ENCODE assay signal across 11 cellular contexts in genomic region chr9:33080534-33080933, GRCh38. TPM values are rescaled to one million over a fixed set of nuclear protein-coding genes. Genes with fewer than 3 reads are reported as not detected.
DNase-seq lines count a peak whose midpoint lies in the region; ATAC-seq, FAIRE-seq and TF ChIP-seq lines count a peak whose summit lies in the region.
"Had no signal": no experiment of that assay in that cellular context is flagged by ENCODE, and none has a peak within 500 bp of the region (broad histone marks: within the 10 kb centered on the region; RNA-seq: fewer than 3 reads in every experiment).

No MANE protein-coding gene starts in this region.

- H2AFZ ChIP-seq in HepG2 (ENCODE audit: low read length) (peak overlapping the region; percentile 65), keratinocyte (ENCODE audit: control insufficient read depth, low read length) (peak overlapping the region; percentile 25)

- H3K4me1 ChIP-seq in HepG2 (ENCODE audit: insufficient read depth, low read length): peaks cover 35% of the 10 kb centered on the region
- peaks cover 0 to 26% (median 10%) of the 10 kb centered on the region in 4 donors for H3K4me1 ChIP-seq in right lobe of liver
- H3K4me1 ChIP-seq in keratinocyte (ENCODE audit: control insufficient read depth, extremely low read depth, insufficient read depth, low read length): peaks cover 17% of the 10 kb centered on the region
- H3K4me1 ChIP-seq in urinary bladder (ENCODE audit: insufficient read depth): no peaks in the 10 kb centered on the region

- H3K9me1 ChIP-seq in keratinocyte (ENCODE audit: control insufficient read depth, extremely low read depth, insufficient read depth, low read length): no peaks in the 10 kb centered on the region

- no peaks in the 10 kb centered on the region for H3K27me3 Mint-ChIP-seq in activated CD4-positive, alpha-beta memory T cell treated with anti-CD3 and anti-CD28 coated beads for 36 hours

- no peak for TF ChIP-seq EP300 in HepG2 (IDR thresholded peaks at IDR 0.05; ENCODE audit: low read depth in 2 of 2, low read length in 2 of 2)
- TF ChIP-seq EP300 in HepG2 (CRISPR knock-in tag; IDR thresholded peaks at IDR 0.05; ENCODE audit: borderline replicate concordance): no peak

- DNase-seq in HepG2 (ENCODE audit: low spot score): no peak
- no peak for DNase-seq in right lobe of liver
- peak; percentile 55 for DNase-seq in activated CD4-positive, alpha-beta memory T cell treated with anti-CD3 and anti-CD28 coated beads for 36 hours
- peak; percentile 77 for DNase-seq in keratinocyte (ENCODE audit: low read depth, low spot score)
- DNase-seq in Ammon's horn (ENCODE audit: low spot score): no peak

- H3K4me1 Mint-ChIP-seq in activated CD4-positive, alpha-beta memory T cell treated with anti-CD3 and anti-CD28 coated beads for 36 hours (ENCODE audit: low read depth): peaks cover 21% of the 10 kb centered on the region

- no peak overlapping the region for H3K4me3 Mint-ChIP-seq in activated CD4-positive, alpha-beta memory T cell treated with anti-CD3 and anti-CD28 coated beads for 36 hours
- H3K4me3 Mint-ChIP-seq: activated T-cell treated with anti-CD3 and anti-CD28 coated beads, Interleukin-2, amount 50 U/mL, for 4 hours had no signal

- no peak for TF ChIP-seq CTCF in HepG2 (CRISPR knock-in tag; IDR thresholded peaks at IDR 0.05)
- TF ChIP-seq CTCF in right lobe of liver (IDR thresholded peaks at IDR 0.05): no peak
- TF ChIP-seq CTCF in keratinocyte (optimal IDR thresholded peaks at IDR 0.05 in 1 of 3, IDR thresholded peaks at IDR 0.05 in 1 of 3, conservative IDR thresholded peaks at IDR 0.05 in 1 of 3; ENCODE audit: extremely low read depth in 1 of 3, insufficient read depth in 2 of 3, low read length in 3 of 3): no peak

- no peak overlapping the region for H3K27ac ChIP-seq in HepG2 (ENCODE audit: extremely low read length, insufficient read depth, low read length)
- H3K27ac ChIP-seq in right lobe of liver: peak overlapping the region in 1 of 3 donors; percentile 21
- peak overlapping the region; percentile 96 for H3K27ac ChIP-seq in keratinocyte (ENCODE audit: control insufficient read depth, insufficient read depth, low read length)
- H3K27ac ChIP-seq in urinary bladder (ENCODE audit: low read depth): peak overlapping the region; percentile 65

- H3K9ac ChIP-seq in HepG2 (ENCODE audit: insufficient read depth, low read depth, low read length) (no peak overlapping the region; the same call in 1 of the 2 replicates), keratinocyte (ENCODE audit: control insufficient read depth, extremely low read depth, insufficient read depth, low read length) (peak overlapping the region; percentile 75)

- ATAC-seq in HepG2 (no peak), right lobe of liver (no peak), GM19455 (IDR thresholded peaks at IDR 0.05; ENCODE audit: unreplicated experiment) (no peak), GM18873 (IDR thresholded peaks at IDR 0.05; ENCODE audit: low FRiP score, unreplicated experiment) (no peak)

- in situ Hi-C loops in HepG2 (cut with HindIII; ENCODE audit: extremely low pct_ligation_motif_present, low pct_unique_long_range_greater_than_20kb): loop anchor here (5.0 kb wide), 1 partner anchor 147 kb away; no protein-coding TSS in a partner anchor

- WGBS in HepG2 (ENCODE audit: low lambda C conversion rate): 34% methylated on average over 6 of the region's 6 CpGs
- 40% methylated on average over 6 of the region's 6 CpGs for WGBS in right lobe of liver (ENCODE audit: insufficient coverage, low coverage, low lambda C conversion rate, missing lambda C conversion rate)
- WGBS in urinary bladder: 63% methylated on average over 6 of the region's 6 CpGs

- H3K9me3 Mint-ChIP-seq in activated CD4-positive, alpha-beta memory T cell treated with anti-CD3 and anti-CD28 coated beads for 36 hours: no peaks in the 10 kb centered on the region
- H3K9me3 Mint-ChIP-seq: activated T-cell treated with anti-CD3 and anti-CD28 coated beads, Interleukin-2, amount 50 U/mL, for 4 hours had no signal

- no peak overlapping the region; a peak in 1 of 6 replicates for H3K4me3 ChIP-seq in HepG2 (replicated peaks in 1 of 3; ENCODE audit: insufficient read depth in 1 of 3, low read depth in 2 of 3, low read length in 3 of 3)
- no peak overlapping the region for H3K4me3 ChIP-seq in right lobe of liver
- peak overlapping the region; percentile 35 to 69 (median 68) for H3K4me3 ChIP-seq in keratinocyte (ENCODE audit: control insufficient read depth in 2 of 3, extremely low read depth in 1 of 3, insufficient read depth in 2 of 3, low read depth in 1 of 3, low read length in 3 of 3)
- no peak overlapping the region for H3K4me3 ChIP-seq in urinary bladder (ENCODE audit: low read depth, low read length)
- H3K4me3 ChIP-seq: lung had no signal

- H3K36me3 Mint-ChIP-seq in activated CD4-positive, alpha-beta memory T cell treated with anti-CD3 and anti-CD28 coated beads for 36 hours: peaks cover 2% of the 10 kb centered on the region

- TF ChIP-seq RAD21 in HepG2 (CRISPR knock-in tag; IDR thresholded peaks at IDR 0.05): no peak

- intact Hi-C loops in HepG2 (cut with micrococcal nuclease; ENCODE audit: unreplicated experiment): no loop called here
- intact Hi-C loops in right lobe of liver (cut with DNase I): loop anchor here (5.0 to 10.0 kb wide), 3 partner anchors 84 to 147 kb away; partner anchors contain the start of gene B4GALT1 (in 1 of the 2)
- intact Hi-C loops in activated CD4-positive, alpha-beta memory T cell treated with anti-CD3 and anti-CD28 coated beads for 36 hours (cut with micrococcal nuclease): no loop called here

- peaks cover 10% of the 10 kb centered on the region for H3K79me2 ChIP-seq in HepG2 (ENCODE audit: insufficient read depth, low read length)
- H3K79me2 ChIP-seq in keratinocyte (ENCODE audit: control insufficient read depth, insufficient read depth, low read length): peaks cover 10% of the 10 kb centered on the region

- dilution Hi-C loops in keratinocyte (cut with MboI; ENCODE audit: extremely low pct_ligation_motif_present, low sequenced_read_pairs): no loop called here

- CTCF ChIA-PET in HepG2 (lab: Yijun Ruan, JAX; ENCODE audit: low intra/inter-chr PET ratio, low total read pairs): interaction anchor here (1.5 to 3.4 kb wide), 3 partner anchors 91 to 144 kb away, joined by 3 to 80 read pairs (median 13); no protein-coding TSS in a partner anchor
- CTCF ChIA-PET in activated CD4-positive, alpha-beta memory T cell treated with anti-CD3 and anti-CD28 coated beads for 36 hours (lab: Charles Lee): interaction anchor here (0.6 to 2.7 kb wide), 7 partner anchors 45 to 151 kb away, joined by 3 to 26 read pairs (median 3); no protein-coding TSS in a partner anchor

- FAIRE-seq in HepG2 (lab: Jason Lieb, UNC): no peak
- FAIRE-seq in keratinocyte (lab: Jason Lieb, UNC): peak; percentile 89

- H3K4me2 ChIP-seq in HepG2 (ENCODE audit: low read depth, low read length) (peak overlapping the region; percentile 74), keratinocyte (ENCODE audit: control insufficient read depth, extremely low read depth, insufficient read depth, low read depth, low read length) (peak overlapping the region; percentile 96)

- no peak overlapping the region for H3K27ac Mint-ChIP-seq in activated CD4-positive, alpha-beta memory T cell treated with anti-CD3 and anti-CD28 coated beads for 36 hours

- H3K36me3 ChIP-seq in HepG2 (replicated peaks in 1 of 2; ENCODE audit: control insufficient read depth in 1 of 2, insufficient read depth in 2 of 2, low read length in 2 of 2): no peaks in the 10 kb centered on the region
- no peaks in the 10 kb centered on the region for H3K36me3 ChIP-seq in right lobe of liver
- no peaks in the 10 kb centered on the region for H3K36me3 ChIP-seq in keratinocyte (ENCODE audit: control insufficient read depth in 2 of 2, extremely low read depth in 1 of 2, insufficient read depth in 2 of 2, low read length in 2 of 2)
- no peaks in the 10 kb centered on the region for H3K36me3 ChIP-seq in urinary bladder (ENCODE audit: insufficient read depth)
- H3K36me3 ChIP-seq: gastrocnemius medialis had no signal

- no peaks in the 10 kb centered on the region; a peak in 1 of 5 replicates for H3K27me3 ChIP-seq in HepG2 (ENCODE audit: control insufficient read depth in 1 of 2, insufficient read depth in 2 of 2, low read length in 2 of 2)
- H3K27me3 ChIP-seq in right lobe of liver: no peaks in the 10 kb centered on the region
- H3K27me3 ChIP-seq in keratinocyte (ENCODE audit: control insufficient read depth, extremely low read depth, insufficient read depth, low read length): no peaks in the 10 kb centered on the region
- H3K27me3 ChIP-seq: gastrocnemius medialis had no signal

- no peaks in the 10 kb centered on the region for H3K9me3 ChIP-seq in HepG2 (ENCODE audit: low read length)
- H3K9me3 ChIP-seq in right lobe of liver: no peaks in the 10 kb centered on the region
- no peaks in the 10 kb centered on the region for H3K9me3 ChIP-seq in keratinocyte (ENCODE audit: control insufficient read depth, low read depth, low read length)
- H3K9me3 ChIP-seq: gastrocnemius medialis had no signal

- no TSS peak for BruUV-seq in HepG2 (replicated peaks; lab: Mats Ljungman, UMichigan)

- TF ChIP-seq POLR2A in HepG2 (IDR thresholded peaks at IDR 0.05; ENCODE audit: insufficient read depth in 1 of 2, low read depth in 2 of 2, low read length in 2 of 2) (no peak), right lobe of liver (IDR thresholded peaks at IDR 0.05) (no peak)

- POLR2A ChIA-PET in HepG2 (lab: Yijun Ruan, JAX): no interaction called here
- POLR2A ChIA-PET in activated CD4-positive, alpha-beta memory T cell treated with anti-CD3 and anti-CD28 coated beads for 36 hours (lab: Charles Lee): no interaction called here

- H4K20me1 ChIP-seq in HepG2 (ENCODE audit: insufficient read depth, low read length) (no peaks in the 10 kb centered on the region), keratinocyte (ENCODE audit: control insufficient read depth, extremely low read depth, insufficient read depth, low read length) (no peaks in the 10 kb centered on the region)

RNA-seq across cellular contexts. Expression of gene SMU1, which starts 4.1 kb away (rescaled TPM):
- total RNA-seq in HepG2 (2016; rRNA removed; fragmentation: Illumina TruSeq; extraction: Trizol) (36.6 and 51.5 TPM in 2 replicates), right lobe of liver (10 to 100 TPM in 2 of 6 experiments, 1 to 10 TPM in 4; 7.0 to 10.4 (median 8.5) TPM), urinary bladder (37.0 TPM)
- total RNA-seq in HepG2 (2016; cell fraction: cytosol; rRNA removed; fragmentation: Illumina TruSeq; extraction: Trizol; ENCODE audit: low read depth): 3.1 and 3.9 TPM in 2 replicates
- total RNA-seq in HepG2 (2016; cell fraction: insoluble cytoplasmic fraction; rRNA removed; fragmentation: Illumina TruSeq; extraction: Trizol): 36.2 and 50.8 TPM in 2 replicates
- 8.5 and 9.5 TPM in 2 replicates for total RNA-seq in HepG2 (2016; cell fraction: membrane; rRNA removed; fragmentation: Illumina TruSeq; extraction: Trizol)
- 17.2 and 19.0 TPM in 2 replicates for total RNA-seq in HepG2 (2016; cell fraction: nucleus; rRNA removed; fragmentation: Illumina TruSeq; extraction: Trizol)
- polyA plus RNA-seq in HepG2 (2011; rRNA removed) (12.4 and 12.9 TPM in 2 replicates), keratinocyte (15.3 to 20.3 TPM (median 16.1 TPM) in 3 replicates), urinary bladder (14.3 TPM)
- polyA plus RNA-seq in HepG2 (2011; cell fraction: cytosol; rRNA removed): 7.3 and 9.6 TPM in 2 replicates
- 4.2 and 5.2 TPM in 2 replicates for polyA plus RNA-seq in HepG2 (2011; cell fraction: nucleus; rRNA removed)
- 10.5 and 14.2 TPM in 2 replicates for polyA plus RNA-seq in HepG2 (2012)
- 1.4 and 1.8 TPM in 2 replicates for polyA plus RNA-seq in HepG2 (2016; cell fraction: cytosol; fragmentation: Illumina TruSeq; extraction: Trizol; ENCODE audit: low read depth)
- polyA plus RNA-seq in HepG2 (2016; cell fraction: insoluble cytoplasmic fraction; fragmentation: Illumina TruSeq; extraction: Trizol; ENCODE audit: low read depth): 30.6 and 31.7 TPM in 2 replicates
- polyA plus RNA-seq in HepG2 (2016; cell fraction: membrane; fragmentation: Illumina TruSeq; extraction: Trizol; ENCODE audit: low read depth): 2.9 and 3.4 TPM in 2 replicates
- polyA plus RNA-seq in HepG2 (2016; cell fraction: nucleus; fragmentation: Illumina TruSeq; extraction: Trizol; ENCODE audit: insufficient read depth, low read depth): 15.2 TPM in 2 replicates
- 13.5 and 23.0 TPM in 2 replicates for polyA minus RNA-seq in HepG2 (2011; rRNA and poly(A)+ RNA removed; ENCODE audit: low replicate concordance)
- 13.7 and 17.2 TPM in 2 replicates for polyA minus RNA-seq in HepG2 (2011; cell fraction: cytosol; rRNA and poly(A)+ RNA removed)
- polyA minus RNA-seq in HepG2 (2011; cell fraction: nucleus; rRNA and poly(A)+ RNA removed): 13.6 and 16.0 TPM in 2 replicates
- total RNA-seq in activated CD4-positive, alpha-beta memory T cell treated with anti-CD3 and anti-CD28 coated beads for 36 hours: 10 to 100 TPM; 25.8 to 26.1 TPM
- polyA plus RNA-seq in keratinocyte (2011; ENCODE audit: low read depth): 7.8 TPM
- 9.3 and 15.7 TPM in 2 replicates for polyA plus RNA-seq in keratinocyte (2011; cell fraction: cytosol; rRNA removed)
- polyA plus RNA-seq in keratinocyte (2011; cell fraction: nucleus; rRNA removed): 13.8 and 15.0 TPM in 2 replicates
- 16.0 and 16.5 TPM in 2 replicates for polyA plus RNA-seq in keratinocyte (2012; ENCODE audit: low replicate concordance)
- polyA minus RNA-seq in keratinocyte: 5.8 to 24.4 TPM (median 16.5 TPM) in 3 replicates
- 14.0 TPM for polyA minus RNA-seq in keratinocyte (2011; cell fraction: cytosol; rRNA and poly(A)+ RNA removed)
- polyA minus RNA-seq in keratinocyte (2011; cell fraction: nucleus; rRNA and poly(A)+ RNA removed): 9.9 and 17.8 TPM in 2 replicates

RNA-seq across cellular contexts. Expression of gene DNAJA1, which starts 55.5 kb away (rescaled TPM):
- total RNA-seq in HepG2 (2016; rRNA removed; fragmentation: Illumina TruSeq; extraction: Trizol) (306 and 476 TPM in 2 replicates), right lobe of liver (100 to 1,000 TPM in 2 of 6 experiments, 10 to 100 TPM in 4; 60.1 to 130 (median 93.9) TPM), urinary bladder (97.7 TPM)
- 42.9 and 56.4 TPM in 2 replicates for total RNA-seq in HepG2 (2016; cell fraction: cytosol; rRNA removed; fragmentation: Illumina TruSeq; extraction: Trizol; ENCODE audit: low read depth)
- 309 and 474 TPM in 2 replicates for total RNA-seq in HepG2 (2016; cell fraction: insoluble cytoplasmic fraction; rRNA removed; fragmentation: Illumina TruSeq; extraction: Trizol)
- 79.1 and 92.3 TPM in 2 replicates for total RNA-seq in HepG2 (2016; cell fraction: membrane; rRNA removed; fragmentation: Illumina TruSeq; extraction: Trizol)
- 126 TPM in 2 replicates for total RNA-seq in HepG2 (2016; cell fraction: nucleus; rRNA removed; fragmentation: Illumina TruSeq; extraction: Trizol)
- polyA plus RNA-seq in HepG2 (2011; rRNA removed) (95.9 and 102 TPM in 2 replicates), keratinocyte (106 to 169 TPM (median 118 TPM) in 3 replicates), urinary bladder (84.0 TPM)
- polyA plus RNA-seq in HepG2 (2011; cell fraction: cytosol; rRNA removed): 43.2 and 82.0 TPM in 2 replicates
- polyA plus RNA-seq in HepG2 (2011; cell fraction: nucleus; rRNA removed): 19.9 and 31.3 TPM in 2 replicates
- polyA plus RNA-seq in HepG2 (2012): 102 and 153 TPM in 2 replicates
- 26.1 and 28.0 TPM in 2 replicates for polyA plus RNA-seq in HepG2 (2016; cell fraction: cytosol; fragmentation: Illumina TruSeq; extraction: Trizol; ENCODE audit: low read depth)
- 484 and 519 TPM in 2 replicates for polyA plus RNA-seq in HepG2 (2016; cell fraction: insoluble cytoplasmic fraction; fragmentation: Illumina TruSeq; extraction: Trizol; ENCODE audit: low read depth)
- polyA plus RNA-seq in HepG2 (2016; cell fraction: membrane; fragmentation: Illumina TruSeq; extraction: Trizol; ENCODE audit: low read depth): 42.3 and 49.5 TPM in 2 replicates
- 166 and 181 TPM in 2 replicates for polyA plus RNA-seq in HepG2 (2016; cell fraction: nucleus; fragmentation: Illumina TruSeq; extraction: Trizol; ENCODE audit: insufficient read depth, low read depth)
- polyA minus RNA-seq in HepG2 (2011; rRNA and poly(A)+ RNA removed; ENCODE audit: low replicate concordance): 73.7 and 236 TPM in 2 replicates
- polyA minus RNA-seq in HepG2 (2011; cell fraction: cytosol; rRNA and poly(A)+ RNA removed): 80.4 and 96.1 TPM in 2 replicates
- polyA minus RNA-seq in HepG2 (2011; cell fraction: nucleus; rRNA and poly(A)+ RNA removed): 51.5 and 96.6 TPM in 2 replicates
- total RNA-seq in activated CD4-positive, alpha-beta memory T cell treated with anti-CD3 and anti-CD28 coated beads for 36 hours: 100 to 1,000 TPM; 173 to 184 TPM
- polyA plus RNA-seq in keratinocyte (2011; ENCODE audit: low read depth): 448 TPM
- polyA plus RNA-seq in keratinocyte (2011; cell fraction: cytosol; rRNA removed): 76.2 and 139 TPM in 2 replicates
- polyA plus RNA-seq in keratinocyte (2011; cell fraction: nucleus; rRNA removed): 69.9 and 114 TPM in 2 replicates
- 130 and 160 TPM in 2 replicates for polyA plus RNA-seq in keratinocyte (2012; ENCODE audit: low replicate concordance)
- 32.8 to 79.8 TPM (median 42.7 TPM) in 3 replicates for polyA minus RNA-seq in keratinocyte
- 67.1 TPM for polyA minus RNA-seq in keratinocyte (2011; cell fraction: cytosol; rRNA and poly(A)+ RNA removed)
- polyA minus RNA-seq in keratinocyte (2011; cell fraction: nucleus; rRNA and poly(A)+ RNA removed): 35.7 and 52.9 TPM in 2 replicates

Comparison
In these comparisons a context has a peak if more than half of its experiments do, and no peak if none do; other contexts are left out.
1. intact Hi-C loops: an anchor here in right lobe of liver (5.0 to 10.0 kb wide); none called in HepG2 and activated CD4-positive, alpha-beta memory T cell treated with anti-CD3 and anti-CD28 coated beads for 36 hours.
2. DNase-seq: peak in activated CD4-positive, alpha-beta memory T cell treated with anti-CD3 and anti-CD28 coated beads for 36 hours (single experiment) and keratinocyte (single experiment); none in HepG2 (single experiment), right lobe of liver (0 of 3) and Ammon's horn (single experiment).
3. H3K4me3 ChIP-seq: peak in keratinocyte (3 of 3); none in HepG2 (0 of 3), right lobe of liver (0 of 3) and urinary bladder (single experiment).